In the genomic region with DNA sequence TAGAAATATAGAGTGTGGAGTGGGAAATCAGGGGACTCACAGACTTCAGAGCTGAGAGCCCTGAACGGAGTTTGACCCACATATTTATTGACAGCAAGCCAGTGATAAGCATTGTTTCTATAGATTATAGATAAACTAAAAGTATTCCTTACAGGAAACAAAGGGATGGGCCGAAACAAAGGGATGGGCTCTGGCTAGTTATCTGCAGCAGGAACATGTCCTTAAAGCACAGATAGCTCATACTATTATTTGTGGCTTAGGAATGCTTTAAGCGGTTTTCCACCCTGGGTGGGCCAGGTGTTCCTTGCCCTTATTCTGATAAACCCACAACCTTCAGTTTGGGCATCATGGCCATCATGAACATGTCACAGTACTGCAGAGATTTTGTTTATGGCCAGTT, we compare ENCODE assay signal across 4 cellular contexts. TPM values are rescaled to one million over a fixed set of nuclear protein-coding genes. Genes with fewer than 3 reads are reported as not detected.
"Had no signal": no experiment of that assay in that cellular context is flagged by ENCODE, and none has a peak within 500 bp of the region (broad histone marks: within the 10 kb centered on the region; RNA-seq: fewer than 3 reads in every experiment).

No MANE protein-coding gene starts in this region.

RNA-seq across cellular contexts. Expression of gene B4GALNT2, which starts 38.1 kb away (rescaled TPM):
- total RNA-seq: LHCN-M2, M059J, NCI-H460 had no signal

RNA-seq across cellular contexts. Expression of gene GNGT2, which starts 39.7 kb away (rescaled TPM):
- total RNA-seq: LHCN-M2, MCF 10A, NCI-H460 had no signal

RNA-seq across cellular contexts. Expression of gene ABI3, which starts 39.8 kb away (rescaled TPM):
- total RNA-seq: LHCN-M2, MCF 10A, NCI-H460 had no signal

RNA-seq across cellular contexts. Expression of gene PHOSPHO1, which starts 59.9 kb away (rescaled TPM):
- total RNA-seq: MCF 10A, NCI-H460 had no signal
